11 cellular contexts compared by ENCODE assay signal in the genomic region with DNA sequence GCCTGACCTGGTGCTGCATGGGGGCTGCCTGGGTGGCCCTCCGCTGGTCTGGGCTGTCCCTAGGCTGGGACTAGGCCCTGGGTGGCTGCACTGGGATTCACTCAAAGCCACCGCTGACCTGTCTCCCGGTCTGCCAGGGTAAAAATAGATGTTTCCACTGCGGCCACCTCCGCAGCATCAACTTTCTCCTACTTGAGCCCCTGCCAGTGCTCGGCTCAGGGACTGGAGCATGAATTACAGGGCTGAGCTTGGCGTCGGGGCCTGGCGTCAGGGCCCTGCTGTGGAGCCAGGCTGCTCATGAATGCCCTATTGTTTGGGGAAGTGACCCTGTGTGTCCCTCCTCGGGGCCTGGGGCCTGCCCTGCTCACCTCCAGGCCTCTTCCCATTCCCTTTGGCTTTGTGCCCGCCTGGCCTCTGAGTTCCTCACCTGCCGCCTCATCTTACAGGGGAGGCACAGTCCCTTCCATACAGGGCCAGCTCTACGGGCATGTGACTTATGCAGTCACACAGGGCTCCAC.
DNase-seq lines count a peak whose midpoint lies in the region; ATAC-seq and TF ChIP-seq lines count a peak whose summit lies in the region.
"Had no signal": no experiment of that assay in that cellular context is flagged by ENCODE, and none has a peak within 500 bp of the region (broad histone marks: within the 10 kb centered on the region; RNA-seq: fewer than 3 reads in every experiment).

No MANE protein-coding gene starts in this region.

- no peak overlapping the region for H2AK9ac ChIP-seq in IMR-90 (replicated peaks; ENCODE audit: low read depth, low read length, poor library complexity)

- H2BK120ac ChIP-seq in IMR-90 (ENCODE audit: low read depth, low read length): no peak overlapping the region

- POLR2A ChIA-PET in IMR-90 (lab: Charles Lee; ENCODE audit: unreplicated experiment): no interaction called here

- intact Hi-C loops in IMR-90 (cut with micrococcal nuclease) (no loop called here), esophagus muscularis mucosa (cut with DNase I) (no loop called here)

- H4K5ac ChIP-seq in IMR-90 (ENCODE audit: low read depth, low read length): no peak overlapping the region

- CTCF ChIA-PET in IMR-90 (lab: Yijun Ruan, JAX): no interaction called here

- no peak overlapping the region for H3K56ac ChIP-seq in IMR-90 (ENCODE audit: extremely low read depth, insufficient read depth, low read length)

- H3K18ac ChIP-seq in IMR-90 (ENCODE audit: low read depth, low read length): no peak overlapping the region

- H3K27me3 ChIP-seq in IMR-90 (ENCODE audit: control insufficient read depth, insufficient read depth, low read length) (peaks cover 51% of the 10 kb centered on the region), esophagus muscularis mucosa (no peaks in the 10 kb centered on the region)

- no peak overlapping the region for H2BK15ac ChIP-seq in IMR-90 (ENCODE audit: low read depth, low read length)

- DNase-seq in IMR-90 (no peak), esophagus muscularis mucosa (ENCODE audit: extremely low spot score) (no peak), medulla oblongata (ENCODE audit: extremely low spot score) (peak; percentile 91), substantia nigra (lab: John Stamatoyannopoulos, UW) (peak in 46 of 49 donors; percentile 17 to 90 (median 68)), NCI-H1048 (lab: John Stamatoyannopoulos, UW) (no peak), iPS-NIHi7 (ENCODE audit: extremely low spot score) (no peak)
- no peak for DNase-seq in activated CD4-positive, alpha-beta T cell treated with anti-CD3 and anti-CD28 coated beads, Interleukin-2, amount 50 U/mL, for 48 hours
- DNase-seq: activated B cell treated with CpG ODN at 0.5 μM for 24 hours, NCI-H226 had no signal

- 0 out of 2 replicates have a peak, but pooled peaks cover 2% of the 10 kb centered on the region for H3K4me1 ChIP-seq in IMR-90 (ENCODE audit: control insufficient read depth, insufficient read depth, low read length)
- peaks cover 18 to 56% (median 26%) of the 10 kb centered on the region in 4 donors for H3K4me1 ChIP-seq in esophagus muscularis mucosa

- H3K9me1 ChIP-seq in IMR-90 (ENCODE audit: insufficient read depth, low read length): no peaks in the 10 kb centered on the region

- WGBS in IMR-90 (ENCODE audit: extremely low coverage in 2 of 2, insufficient read length in 1 of 2), 2 experiments: 76% methylated on average over 3 of the region's 13 CpGs; no CpG with 5 or more reads in 1 of the 2 experiments
- WGBS in esophagus muscularis mucosa: 69% methylated on average over 13 of the region's 13 CpGs

- no peak overlapping the region for H3K4ac ChIP-seq in IMR-90 (ENCODE audit: low read depth, low read length)

- TF ChIP-seq POLR2A in IMR-90 (IDR thresholded peaks at IDR 0.05; ENCODE audit: low read depth, low read length): no peak
- no peak for TF ChIP-seq POLR2A in esophagus muscularis mucosa (IDR thresholded peaks at IDR 0.05; ENCODE audit: low read depth)

- H3K4me3 ChIP-seq in IMR-90 (ENCODE audit: insufficient read depth, low read depth, low read length) (no peak overlapping the region), esophagus muscularis mucosa (no peak overlapping the region)

- no peak overlapping the region for H3K9ac ChIP-seq in IMR-90 (ENCODE audit: low read depth, low read length)

- TF ChIP-seq EP300 in esophagus muscularis mucosa (IDR thresholded peaks at IDR 0.05): no peak

- no peak overlapping the region for H4K91ac ChIP-seq in IMR-90 (ENCODE audit: insufficient read depth, low read depth, low read length)

- H3K14ac ChIP-seq in IMR-90 (replicated peaks; ENCODE audit: low read depth, low read length): no peak overlapping the region

- no peak overlapping the region for H3K27ac ChIP-seq in IMR-90 (ENCODE audit: insufficient read depth, low read length)
- peak overlapping the region; percentile 41 to 83 (median 80) for H3K27ac ChIP-seq in esophagus muscularis mucosa (replicated peaks in 1 of 4)
- peak overlapping the region; percentile 66 for H3K27ac ChIP-seq in substantia nigra (ENCODE audit: low read depth, low read length, poor library complexity, severe bottlenecking)
- H3K27ac ChIP-seq: RWPE1 had no signal

- no peak for ATAC-seq in IMR-90 (ENCODE audit: low read depth)
- ATAC-seq in GM21390 (IDR thresholded peaks at IDR 0.05; ENCODE audit: unreplicated experiment): no peak

- H2AFZ ChIP-seq in IMR-90 (replicated peaks; ENCODE audit: low read length, poor library complexity): peak overlapping the region; percentile 33

- BruUV-seq in IMR-90 (replicated peaks; lab: Mats Ljungman, UMichigan): no TSS peak

- no peak overlapping the region for H3K23ac ChIP-seq in IMR-90 (ENCODE audit: low read depth, low read length)

- H3K36me3 ChIP-seq in IMR-90 (ENCODE audit: control insufficient read depth, insufficient read depth, low read length) (no peaks in the 10 kb centered on the region), esophagus muscularis mucosa (no peaks in the 10 kb centered on the region)

- no peak overlapping the region for H2BK5ac ChIP-seq in IMR-90 (ENCODE audit: low read depth, low read length, poor library complexity, severe bottlenecking)

- no peak overlapping the region for H4K8ac ChIP-seq in IMR-90 (ENCODE audit: low read depth in 2 of 2, low read length in 2 of 2)

- H2BK20ac ChIP-seq in IMR-90 (ENCODE audit: low read depth, low read length): no peak overlapping the region

- no peak for TF ChIP-seq RAD21 in IMR-90 (IDR thresholded peaks at IDR 0.05; ENCODE audit: low read length)

- no peaks in the 10 kb centered on the region for H3K79me1 ChIP-seq in IMR-90 (ENCODE audit: low read depth in 1 of 2, low read length in 2 of 2)

- no peak for TF ChIP-seq CTCF in IMR-90 (conservative IDR thresholded peaks at IDR 0.05; ENCODE audit: low read depth, low read length)
- no peak for TF ChIP-seq CTCF in esophagus muscularis mucosa (IDR thresholded peaks at IDR 0.05)

- H4K20me1 ChIP-seq in IMR-90 (ENCODE audit: insufficient read depth, low read length): no peaks in the 10 kb centered on the region

- dilution Hi-C loops in IMR-90 (cut with HindIII; ENCODE audit: low sequenced_read_pairs, unreplicated experiment): no loop called here

- in situ Hi-C loops in IMR-90 (cut with MboI; ENCODE audit: low sequenced_read_pairs): no loop called here

- no peaks in the 10 kb centered on the region; the same call in 1 of the 2 replicates for H3K9me3 ChIP-seq in IMR-90 (ENCODE audit: control insufficient read depth, insufficient read depth, low read length)
- no peaks in the 10 kb centered on the region for H3K9me3 ChIP-seq in esophagus muscularis mucosa

- no peak overlapping the region for H2AK5ac ChIP-seq in IMR-90 (ENCODE audit: low read depth, low read length)

- no peak overlapping the region for H3K4me2 ChIP-seq in IMR-90 (ENCODE audit: low read depth, low read length)

TF ChIP-seq in IMR-90, 13 proteins besides CTCF, POLR2A, EP300 and RAD21:
- TF ChIP-seq NFE2L2 (IDR thresholded peaks at IDR 0.05; ENCODE audit: low read depth, low read length): no peak
- TF ChIP-seq MAFK (IDR thresholded peaks at IDR 0.05; ENCODE audit: low read depth, low read length): no peak
- TF ChIP-seq SMC3 (IDR thresholded peaks at IDR 0.05; ENCODE audit: low read depth, low read length): no peak
- TF ChIP-seq, protein P1, sequence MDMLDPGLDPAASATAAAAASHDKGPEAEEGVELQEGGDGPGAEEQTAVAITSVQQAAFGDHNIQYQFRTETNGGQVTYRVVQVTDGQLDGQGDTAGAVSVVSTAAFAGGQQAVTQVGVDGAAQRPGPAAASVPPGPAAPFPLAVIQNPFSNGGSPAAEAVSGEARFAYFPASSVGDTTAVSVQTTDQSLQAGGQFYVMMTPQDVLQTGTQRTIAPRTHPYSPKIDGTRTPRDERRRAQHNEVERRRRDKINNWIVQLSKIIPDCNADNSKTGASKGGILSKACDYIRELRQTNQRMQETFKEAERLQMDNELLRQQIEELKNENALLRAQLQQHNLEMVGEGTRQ (IDR thresholded peaks at IDR 0.05; ENCODE audit: low read depth, low read length): no peak
- no peak for TF ChIP-seq CHD1 (IDR thresholded peaks at IDR 0.05; ENCODE audit: low read depth, low read length)
- no peak for TF ChIP-seq MAZ (IDR thresholded peaks at IDR 0.05; ENCODE audit: borderline replicate concordance, low read depth, low read length)
- TF ChIP-seq RCOR1 (IDR thresholded peaks at IDR 0.05; ENCODE audit: insufficient replicate concordance, low read length): no peak
- TF ChIP-seq MXI1 (IDR thresholded peaks at IDR 0.05; ENCODE audit: borderline replicate concordance, low read depth, low read length): no peak
- TF ChIP-seq, protein P2, sequence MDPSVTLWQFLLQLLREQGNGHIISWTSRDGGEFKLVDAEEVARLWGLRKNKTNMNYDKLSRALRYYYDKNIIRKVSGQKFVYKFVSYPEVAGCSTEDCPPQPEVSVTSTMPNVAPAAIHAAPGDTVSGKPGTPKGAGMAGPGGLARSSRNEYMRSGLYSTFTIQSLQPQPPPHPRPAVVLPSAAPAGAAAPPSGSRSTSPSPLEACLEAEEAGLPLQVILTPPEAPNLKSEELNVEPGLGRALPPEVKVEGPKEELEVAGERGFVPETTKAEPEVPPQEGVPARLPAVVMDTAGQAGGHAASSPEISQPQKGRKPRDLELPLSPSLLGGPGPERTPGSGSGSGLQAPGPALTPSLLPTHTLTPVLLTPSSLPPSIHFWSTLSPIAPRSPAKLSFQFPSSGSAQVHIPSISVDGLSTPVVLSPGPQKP (IDR thresholded peaks at IDR 0.05; ENCODE audit: borderline replicate concordance, low read depth, low read length): no peak
- TF ChIP-seq RFX5 (IDR thresholded peaks at IDR 0.05; ENCODE audit: low read depth, low read length): no peak
- TF ChIP-seq CEBPB (IDR thresholded peaks at IDR 0.05; ENCODE audit: low read depth, low read length): no peak
- TF ChIP-seq BHLHE40 (IDR thresholded peaks at IDR 0.05; ENCODE audit: low read depth, low read length): no peak
- no peak for TF ChIP-seq FOS (IDR thresholded peaks at IDR 0.05; ENCODE audit: low read depth, low read length)

Comparison
In these comparisons a context has a peak if more than half of its experiments do, and no peak if none do; other contexts are left out.
1. DNase-seq: peak in medulla oblongata (single experiment) and substantia nigra (46 of 49); none in IMR-90 (single experiment), esophagus muscularis mucosa (single experiment), NCI-H1048 (single experiment), iPS-NIHi7 (single experiment) and activated CD4-positive, alpha-beta T cell treated with anti-CD3 and anti-CD28 coated beads, Interleukin-2, amount 50 U/mL, for 48 hours (0 of 2).